ENCODE assay signal across 26 cellular contexts in genomic region chr9:117552811-117553210, GRCh38.
DNase-seq lines count a peak whose midpoint lies in the region; ATAC-seq, FAIRE-seq and TF ChIP-seq lines count a peak whose summit lies in the region.
"Had no signal": no experiment of that assay in that cellular context is flagged by ENCODE, and none has a peak within 500 bp of the region (broad histone marks: within the 10 kb centered on the region; RNA-seq: fewer than 3 reads in every experiment).

No MANE protein-coding gene starts in this region.

- H3K27me3 Mint-ChIP-seq in GM23338 (ENCODE audit: insufficient read depth, low read depth, poor library complexity) = peaks cover 2% of the 10 kb centered on the region
- H3K27me3 Mint-ChIP-seq: CD4-positive, alpha-beta memory T cell; CD4-positive, CD25-positive, alpha-beta regulatory T cell; CD8-positive, alpha-beta memory T cell had no signal

- H4K20me1 ChIP-seq in HepG2 (ENCODE audit: insufficient read depth, low read length) (no peaks in the 10 kb centered on the region), GM23338 (replicated peaks; ENCODE audit: insufficient read depth) (no peaks in the 10 kb centered on the region)
- H4K20me1 ChIP-seq: BLaER1 had no signal

- CTCF ChIA-PET in HepG2 (lab: Yijun Ruan, JAX; ENCODE audit: low intra/inter-chr PET ratio, low total read pairs) = no interaction called here

- H3K9ac ChIP-seq in HepG2 (ENCODE audit: insufficient read depth, low read depth, low read length) = no peak overlapping the region
- H3K9ac ChIP-seq in mesendoderm (ENCODE audit: low read length) = no peak overlapping the region
- H3K9ac ChIP-seq: BLaER1 had no signal

- DNase-seq in HepG2 (ENCODE audit: low spot score) (no peak), right lobe of liver (no peak), kidney tubule cell (ENCODE audit: low spot score) (peak; percentile 43), renal cortical epithelial cell (ENCODE audit: low read depth) (peak; percentile 2), mesendoderm (no peak), DMS79 treated with DMSO at 0.1 percent for 48 hours (lab: John Stamatoyannopoulos, UW) (no peak), GM23338 (ENCODE audit: low spot score) (no peak)
- DNase-seq: 8988T; ACHN; BE2C; C1 segment of cervical spinal cord; CD4-positive, alpha-beta memory T cell; CD4-positive, CD25-positive, alpha-beta regulatory T cell; CD8-positive, alpha-beta memory T cell; COR-L47; DMS 273 treated with DMSO at 0.1 percent for 48 hours; DMS153; DMS53; DMS79; GF-D8 had no signal

- H3K79me2 ChIP-seq in HepG2 (ENCODE audit: insufficient read depth, low read length) (no peaks in the 10 kb centered on the region), mesendoderm (ENCODE audit: control insufficient read depth, insufficient read depth, low read length) (no peaks in the 10 kb centered on the region), GM23338 (replicated peaks; ENCODE audit: insufficient read depth) (no peaks in the 10 kb centered on the region)

- H3K36me3 Mint-ChIP-seq in GM23338 (ENCODE audit: low read depth) = no peaks in the 10 kb centered on the region
- H3K36me3 Mint-ChIP-seq: CD14-positive monocyte; CD4-positive, alpha-beta memory T cell; CD4-positive, CD25-positive, alpha-beta regulatory T cell; CD8-positive, alpha-beta memory T cell had no signal

- H3K27ac ChIP-seq in HepG2 (ENCODE audit: extremely low read length, insufficient read depth, low read length) (no peak overlapping the region), right lobe of liver (no peak overlapping the region), mesendoderm (ENCODE audit: low read depth, low read length) (no peak overlapping the region), GM23338 (ENCODE audit: low read depth) (no peak overlapping the region)
- H3K27ac ChIP-seq: BLaER1 had no signal

- no peak overlapping the region for H4K5ac ChIP-seq in mesendoderm (ENCODE audit: low read length)

- no peak overlapping the region for H2BK5ac ChIP-seq in mesendoderm (ENCODE audit: low read length)

- H3K9me3 Mint-ChIP-seq in GM23338 = no peaks in the 10 kb centered on the region

- H3K4me3 ChIP-seq in HepG2 (replicated peaks in 1 of 3; ENCODE audit: insufficient read depth in 1 of 3, low read depth in 2 of 3, low read length in 3 of 3) (no peak overlapping the region), right lobe of liver (no peak overlapping the region), mesendoderm (ENCODE audit: low read length) (no peak overlapping the region), GM23338 (no peak overlapping the region)
- H3K4me3 ChIP-seq: BLaER1 had no signal

- H3K27me3 ChIP-seq in HepG2 (ENCODE audit: control insufficient read depth in 1 of 2, insufficient read depth in 2 of 2, low read length in 2 of 2) = peaks cover 0 to 1% of the 10 kb centered on the region in 2 experiments; a peak in 2 of 5 replicates
- H3K27me3 ChIP-seq in right lobe of liver = no peaks in the 10 kb centered on the region
- no peaks in the 10 kb centered on the region for H3K27me3 ChIP-seq in mesendoderm (ENCODE audit: insufficient read depth, low read length, poor library complexity)
- no peaks in the 10 kb centered on the region for H3K27me3 ChIP-seq in GM23338 (ENCODE audit: insufficient read depth)
- H3K27me3 ChIP-seq: BE2C, BLaER1 had no signal

- H3K23ac ChIP-seq in mesendoderm (ENCODE audit: low read length) = no peak overlapping the region

- TF ChIP-seq EP300 in HepG2 (IDR thresholded peaks at IDR 0.05; ENCODE audit: low read depth in 2 of 2, low read length in 2 of 2) (no peak), HepG2 (CRISPR knock-in tag; IDR thresholded peaks at IDR 0.05; ENCODE audit: borderline replicate concordance) (no peak)

- no peak overlapping the region for H3K4me3 Mint-ChIP-seq in GM23338
- H3K4me3 Mint-ChIP-seq: CD14-positive monocyte; CD4-positive, alpha-beta memory T cell; CD4-positive, CD25-positive, alpha-beta regulatory T cell; CD8-positive, alpha-beta memory T cell had no signal

- H2BK120ac ChIP-seq in mesendoderm (ENCODE audit: low read depth, low read length) = no peak overlapping the region

- no peak overlapping the region for H4K8ac ChIP-seq in mesendoderm (ENCODE audit: low read depth, low read length)

- no peak for FAIRE-seq in HepG2 (lab: Jason Lieb, UNC)
- FAIRE-seq: A204.1, G401.6, GM12891, GM19239 had no signal

- no peak overlapping the region for H2BK15ac ChIP-seq in mesendoderm (replicated peaks; ENCODE audit: low read depth)

- H3K56ac ChIP-seq in mesendoderm (ENCODE audit: low read length) = no peak overlapping the region

- TF ChIP-seq POLR2A in HepG2 (IDR thresholded peaks at IDR 0.05; ENCODE audit: insufficient read depth in 1 of 2, low read depth in 2 of 2, low read length in 2 of 2) (no peak), right lobe of liver (IDR thresholded peaks at IDR 0.05) (no peak)

- no peaks in the 10 kb centered on the region for H3F3A ChIP-seq in GM23338 (replicated peaks; ENCODE audit: low read depth)

- POLR2A ChIA-PET in HepG2 (lab: Yijun Ruan, JAX) = no interaction called here

- peaks cover 28% of the 10 kb centered on the region for H3K4me1 Mint-ChIP-seq in GM23338
- H3K4me1 Mint-ChIP-seq: CD14-positive monocyte; CD4-positive, CD25-positive, alpha-beta regulatory T cell had no signal

- H3K79me1 ChIP-seq in mesendoderm (ENCODE audit: low read length) = no peaks in the 10 kb centered on the region

- H2AK5ac ChIP-seq in mesendoderm (ENCODE audit: low read length) = no peak overlapping the region

- no peaks in the 10 kb centered on the region for H3K9me2 ChIP-seq in GM23338 (ENCODE audit: insufficient read depth)

- H2AFZ ChIP-seq in HepG2 (ENCODE audit: low read length) = no peak overlapping the region
- no peak overlapping the region for H2AFZ ChIP-seq in GM23338

- no peaks in the 10 kb centered on the region for H3K36me3 ChIP-seq in HepG2 (replicated peaks in 1 of 2; ENCODE audit: control insufficient read depth in 1 of 2, insufficient read depth in 2 of 2, low read length in 2 of 2)
- no peaks in the 10 kb centered on the region for H3K36me3 ChIP-seq in right lobe of liver
- H3K36me3 ChIP-seq in mesendoderm (ENCODE audit: control insufficient read depth, insufficient read depth, low read length) = no peaks in the 10 kb centered on the region
- no peaks in the 10 kb centered on the region for H3K36me3 ChIP-seq in GM23338 (ENCODE audit: insufficient read depth)
- H3K36me3 ChIP-seq: BE2C, BLaER1 had no signal

- H3K4ac ChIP-seq in mesendoderm (ENCODE audit: low read depth, low read length) = no peak overlapping the region

- H3K27ac Mint-ChIP-seq in GM23338 = no peak overlapping the region
- H3K27ac Mint-ChIP-seq: CD14-positive monocyte; CD4-positive, alpha-beta memory T cell; CD4-positive, CD25-positive, alpha-beta regulatory T cell; CD8-positive, alpha-beta memory T cell had no signal

- H3K4me2 ChIP-seq in HepG2 (ENCODE audit: low read depth, low read length) (no peak overlapping the region), mesendoderm (ENCODE audit: low read length) (no peak overlapping the region), GM23338 (no peak overlapping the region)
- H3K4me2 ChIP-seq: BLaER1 had no signal

- in situ Hi-C loops in HepG2 (cut with HindIII; ENCODE audit: extremely low pct_ligation_motif_present, low pct_unique_long_range_greater_than_20kb) = loop anchor here (5.0 kb wide), 1 partner anchor 66 kb away; no protein-coding TSS in a partner anchor

- TF ChIP-seq CTCF in HepG2 (CRISPR knock-in tag; IDR thresholded peaks at IDR 0.05) (no peak), right lobe of liver (IDR thresholded peaks at IDR 0.05) (no peak), GM23338 (conservative IDR thresholded peaks at IDR 0.05; ENCODE audit: low read depth in 2 of 2) (no peak)

- H3K4me1 ChIP-seq in HepG2 (ENCODE audit: insufficient read depth, low read length) (peaks cover 7% of the 10 kb centered on the region; the same call in 1 of the 2 replicates), right lobe of liver (peaks cover 0 to 18% (median 2%) of the 10 kb centered on the region in 4 donors), mesendoderm (ENCODE audit: control insufficient read depth, low read depth, low read length) (no peaks in the 10 kb centered on the region), GM23338 (ENCODE audit: insufficient read depth) (peaks cover 11% of the 10 kb centered on the region)
- H3K4me1 ChIP-seq: BE2C had no signal

- no TSS peak for BruUV-seq in HepG2 (replicated peaks; lab: Mats Ljungman, UMichigan)

- ATAC-seq in HepG2 (peak; percentile 30; the same call in 2 of the 3 replicates), right lobe of liver (no peak), GM23338 (no peak)

- H3K9me3 ChIP-seq in HepG2 (ENCODE audit: low read length) = no peaks in the 10 kb centered on the region
- H3K9me3 ChIP-seq in right lobe of liver = no peaks in the 10 kb centered on the region
- H3K9me3 ChIP-seq: BE2C, BLaER1 had no signal

- no peak for TF ChIP-seq RAD21 in HepG2 (CRISPR knock-in tag; IDR thresholded peaks at IDR 0.05)

- 6% methylated on average over 2 of the region's 2 CpGs for WGBS in HepG2 (ENCODE audit: low lambda C conversion rate)
- WGBS in right lobe of liver (ENCODE audit: insufficient coverage, low coverage, low lambda C conversion rate, missing lambda C conversion rate) = 93% methylated on average over 2 of the region's 2 CpGs
- no CpG with 5 or more reads among the region's 2 CpGs for WGBS in mesendoderm (ENCODE audit: extremely low coverage, insufficient coverage, low lambda C conversion rate)

- intact Hi-C loops in HepG2 (cut with micrococcal nuclease; ENCODE audit: unreplicated experiment) = no loop called here
- intact Hi-C loops in right lobe of liver (cut with DNase I) = no loop called here

- no peak overlapping the region for H3K18ac ChIP-seq in mesendoderm (ENCODE audit: low read length)

TF ChIP-seq in GM23338, 12 proteins besides CTCF, POLR2A, EP300 and RAD21:
- TF ChIP-seq EZH2phosphoT487 (IDR thresholded peaks at IDR 0.05; ENCODE audit: unreplicated experiment) (no peak), CREB1 (CRISPR knock-in tag; IDR thresholded peaks at IDR 0.05; ENCODE audit: low read depth) (no peak), ZNF331 (CRISPR knock-in tag; IDR thresholded peaks at IDR 0.05; ENCODE audit: low read depth) (no peak), NANOG (IDR thresholded peaks at IDR 0.05; ENCODE audit: borderline replicate concordance) (no peak), EZH2 (IDR thresholded peaks at IDR 0.05; ENCODE audit: low read depth, unreplicated experiment) (no peak)

Comparison
In these comparisons a context has a peak if more than half of its experiments do, and no peak if none do; other contexts are left out.
1. DNase-seq: peak in kidney tubule cell (single experiment) and renal cortical epithelial cell (single experiment); none in HepG2 (single experiment), right lobe of liver (0 of 3), mesendoderm (single experiment), DMS79 treated with DMSO at 0.1 percent for 48 hours (single experiment) and GM23338 (single experiment).